Comparison of ENCODE assay signal across 10 cellular contexts in the genomic region with DNA sequence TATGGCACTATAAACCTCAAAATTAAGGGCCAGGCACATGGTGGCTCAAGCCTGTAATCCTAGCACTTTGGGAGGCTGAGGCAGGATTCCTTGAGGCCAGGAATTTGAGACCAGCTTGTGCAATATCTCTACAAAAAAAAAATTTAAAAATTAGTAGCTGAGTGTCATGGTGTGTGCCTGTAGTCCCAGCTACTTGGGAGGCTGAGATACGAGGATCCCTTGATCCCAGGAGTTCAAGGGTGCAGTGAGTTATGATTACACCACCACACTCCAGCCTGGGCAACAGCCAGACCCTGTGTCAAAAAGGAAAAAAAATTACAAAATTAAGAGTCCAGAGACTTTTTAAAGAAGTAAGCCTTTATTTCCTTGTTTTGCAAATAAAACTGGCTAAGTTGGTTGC. TPM values are rescaled to one million over a fixed set of nuclear protein-coding genes. Genes with fewer than 3 reads are reported as not detected.
DNase-seq lines count a peak whose midpoint lies in the region; ATAC-seq and TF ChIP-seq lines count a peak whose summit lies in the region.
"Had no signal": no experiment of that assay in that cellular context is flagged by ENCODE, and none has a peak within 500 bp of the region (broad histone marks: within the 10 kb centered on the region; RNA-seq: fewer than 3 reads in every experiment).

No MANE protein-coding gene starts in this region.

- peaks cover 91% of the 10 kb centered on the region for H3K79me2 ChIP-seq in OCI-LY7 (ENCODE audit: insufficient read depth, low read depth, low read length)

- peaks cover 54% of the 10 kb centered on the region for H3K4me1 Mint-ChIP-seq in activated naive CD4-positive, alpha-beta T cell treated with anti-CD3 and anti-CD28 coated beads for 36 hours (ENCODE audit: low read depth)
- H3K4me1 Mint-ChIP-seq in stimulated activated naive CD8-positive, alpha-beta T cell treated with anti-CD3 and anti-CD28 coated beads, Interleukin-15, amount 100 ng/mL, for 72 hours, result peaks cover 67% of the 10 kb centered on the region
- H3K4me1 Mint-ChIP-seq in glutamatergic neuron (ENCODE audit: low read depth, unreplicated experiment), result peaks cover 15% of the 10 kb centered on the region

- no peaks in the 10 kb centered on the region for H3K9me2 ChIP-seq in OCI-LY7 (ENCODE audit: insufficient read depth, low read length)

- in situ Hi-C loops in brain microvascular endothelial cell (cut with HindIII; ENCODE audit: low pct_ligation_motif_present, low sequenced_read_pairs), result no loop called here

- CTCF ChIA-PET in activated naive CD4-positive, alpha-beta T cell treated with anti-CD3 and anti-CD28 coated beads for 36 hours (lab: Charles Lee), result no interaction called here
- CTCF ChIA-PET in OCI-LY7 (lab: Charles Lee; ENCODE audit: unreplicated experiment), result no interaction called here

- peak overlapping the region; percentile 92 for H3K4me2 ChIP-seq in OCI-LY7 (ENCODE audit: low read length)

- H4K20me1 ChIP-seq in OCI-LY7 (ENCODE audit: insufficient read depth, low read length), result peaks cover 27% of the 10 kb centered on the region

- POLR2A ChIA-PET in OCI-LY7 (lab: Charles Lee), result interaction anchor here (0.6 to 1.3 kb wide), 6 partner anchors 8 to 95 kb away, joined by 4 to 5 read pairs (median 4); a partner anchor contains a TSS

- TF ChIP-seq CTCF in OCI-LY7 (conservative IDR thresholded peaks at IDR 0.05; ENCODE audit: low read length), result no peak
- TF ChIP-seq CTCF in brain microvascular endothelial cell (IDR thresholded peaks at IDR 0.05; ENCODE audit: low read depth, low read length, missing control alignments), result no peak
- TF ChIP-seq CTCF in glutamatergic neuron (IDR thresholded peaks at IDR 0.05; ENCODE audit: partially characterized antibody, unreplicated experiment), result no peak

- H3K36me3 Mint-ChIP-seq in activated naive CD4-positive, alpha-beta T cell treated with anti-CD3 and anti-CD28 coated beads for 36 hours (ENCODE audit: low read depth), result peaks cover 52% of the 10 kb centered on the region
- H3K36me3 Mint-ChIP-seq in glutamatergic neuron (ENCODE audit: unreplicated experiment), result no peaks in the 10 kb centered on the region

- no peaks in the 10 kb centered on the region for H3K9me3 Mint-ChIP-seq in activated naive CD4-positive, alpha-beta T cell treated with anti-CD3 and anti-CD28 coated beads for 36 hours
- H3K9me3 Mint-ChIP-seq in stimulated activated naive CD8-positive, alpha-beta T cell treated with anti-CD3 and anti-CD28 coated beads, Interleukin-15, amount 100 ng/mL, for 72 hours, result no peaks in the 10 kb centered on the region
- peaks cover 11% of the 10 kb centered on the region for H3K9me3 Mint-ChIP-seq in glutamatergic neuron (ENCODE audit: unreplicated experiment)
- H3K9me3 Mint-ChIP-seq: central memory CD8-positive, alpha-beta T cell had no signal

- peak overlapping the region; percentile 95 for H3K27ac ChIP-seq in OCI-LY7 (ENCODE audit: low read depth, low read length, poor library complexity, severe bottlenecking)
- peak overlapping the region; percentile 92 for H3K27ac ChIP-seq in brain microvascular endothelial cell

- H3K27me3 ChIP-seq in brain microvascular endothelial cell (replicated peaks), result no peaks in the 10 kb centered on the region

- peaks cover 68% of the 10 kb centered on the region for H3K4me1 ChIP-seq in OCI-LY7 (ENCODE audit: insufficient read depth, low read length, poor library complexity, severe bottlenecking)

- H2AFZ ChIP-seq in OCI-LY7 (ENCODE audit: low read length), result no peak overlapping the region

- peak overlapping the region; percentile 91 for H3K27ac Mint-ChIP-seq in activated naive CD4-positive, alpha-beta T cell treated with anti-CD3 and anti-CD28 coated beads for 36 hours
- H3K27ac Mint-ChIP-seq in stimulated activated naive CD8-positive, alpha-beta T cell treated with anti-CD3 and anti-CD28 coated beads, Interleukin-15, amount 100 ng/mL, for 72 hours, result peak overlapping the region in 1 of 2 donors; percentile 96
- no peak overlapping the region for H3K27ac Mint-ChIP-seq in glutamatergic neuron (ENCODE audit: unreplicated experiment)

- intact Hi-C loops in activated naive CD4-positive, alpha-beta T cell treated with anti-CD3 and anti-CD28 coated beads for 36 hours (cut with micrococcal nuclease), result no loop called here
- intact Hi-C loops in OCI-LY7 (cut with micrococcal nuclease; ENCODE audit: unreplicated experiment), result no loop called here

- no peaks in the 10 kb centered on the region for H3K9me3 ChIP-seq in OCI-LY7 (ENCODE audit: low read length)

- no peak for DNase-seq in activated naive CD4-positive, alpha-beta T cell treated with anti-CD3 and anti-CD28 coated beads for 36 hours
- DNase-seq in activated naive CD4-positive, alpha-beta T cell treated with Interleukin-2 at 50 U/mL for 16 hours, result no peak
- DNase-seq in OCI-LY7 (ENCODE audit: low spot score) (no peak), brain microvascular endothelial cell (no peak), glutamatergic neuron (no peak), NCI-H2171 treated with DMSO at 0.1 percent for 48 hours (lab: John Stamatoyannopoulos, UW) (no peak)
- no peak for DNase-seq in stimulated activated naive CD8-positive, alpha-beta T cell treated with anti-CD3 and anti-CD28 coated beads, Interleukin-15, amount 100 ng/mL, for 72 hours
- DNase-seq: left cardiac atrium had no signal

- no peak for ATAC-seq in stimulated activated naive CD8-positive, alpha-beta T cell treated with anti-CD3 and anti-CD28 coated beads, Interleukin-15, amount 100 ng/mL, for 72 hours
- no peak for ATAC-seq in HG03521 (IDR thresholded peaks at IDR 0.05; ENCODE audit: unreplicated experiment)
- ATAC-seq: left cardiac atrium had no signal

- peaks cover 66% of the 10 kb centered on the region for H3K36me3 ChIP-seq in OCI-LY7 (ENCODE audit: insufficient read depth, low read length)
- H3K36me3 ChIP-seq in brain microvascular endothelial cell (replicated peaks), result peaks cover 53% of the 10 kb centered on the region

- no TSS peak for BruUV-seq in OCI-LY7 (replicated peaks; lab: Mats Ljungman, UMichigan)

- H3K4me3 ChIP-seq in OCI-LY7 (ENCODE audit: low read depth, low read length, poor library complexity, severe bottlenecking), result peak overlapping the region; percentile 90
- H3K4me3 ChIP-seq in brain microvascular endothelial cell (ENCODE audit: low read depth, low read length), result no peak overlapping the region

- no peak overlapping the region for H3K4me3 Mint-ChIP-seq in activated naive CD4-positive, alpha-beta T cell treated with anti-CD3 and anti-CD28 coated beads for 36 hours
- peak overlapping the region; percentile 45 to 57 for H3K4me3 Mint-ChIP-seq in stimulated activated naive CD8-positive, alpha-beta T cell treated with anti-CD3 and anti-CD28 coated beads, Interleukin-15, amount 100 ng/mL, for 72 hours
- H3K4me3 Mint-ChIP-seq in glutamatergic neuron (ENCODE audit: unreplicated experiment), result no peak overlapping the region
- H3K4me3 Mint-ChIP-seq: central memory CD8-positive, alpha-beta T cell had no signal

- H3K27me3 Mint-ChIP-seq in activated naive CD4-positive, alpha-beta T cell treated with anti-CD3 and anti-CD28 coated beads for 36 hours (ENCODE audit: low read depth), result no peaks in the 10 kb centered on the region
- H3K27me3 Mint-ChIP-seq in stimulated activated naive CD8-positive, alpha-beta T cell treated with anti-CD3 and anti-CD28 coated beads, Interleukin-15, amount 100 ng/mL, for 72 hours, result no peaks in the 10 kb centered on the region
- H3K27me3 Mint-ChIP-seq in glutamatergic neuron (ENCODE audit: unreplicated experiment), result peaks cover 2% of the 10 kb centered on the region
- H3K27me3 Mint-ChIP-seq: central memory CD8-positive, alpha-beta T cell had no signal

RNA-seq across cellular contexts. Expression of a gene that starts 1.8 kb away (rescaled TPM):
- total RNA-seq in activated naive CD4-positive, alpha-beta T cell treated with anti-CD3 and anti-CD28 coated beads for 36 hours, result 100 to 1,000 TPM; 122 to 128 TPM
- 217 and 224 TPM in 2 replicates for total RNA-seq in OCI-LY7 (2014; rRNA removed; shearing (Covaris generic))
- total RNA-seq in OCI-LY7 (2022) (290 and 343 TPM in 2 replicates), glutamatergic neuron (ENCODE audit: unreplicated experiment) (173 TPM)

RNA-seq across cellular contexts. Expression of a gene that starts 4.5 kb away (rescaled TPM):
- total RNA-seq in activated naive CD4-positive, alpha-beta T cell treated with anti-CD3 and anti-CD28 coated beads for 36 hours, result 1,000 to 10,000 TPM; 5,065 to 5,278 TPM
- total RNA-seq in OCI-LY7 (2014; rRNA removed; shearing (Covaris generic)), result 5,868 and 6,057 TPM in 2 replicates
- total RNA-seq in OCI-LY7 (2022), result 2,996 and 3,206 TPM in 2 replicates
- total RNA-seq in glutamatergic neuron (ENCODE audit: unreplicated experiment), result 1,238 TPM

Comparison
In these comparisons a context has a peak if more than half of its experiments do, and no peak if none do; other contexts are left out.
1. H3K4me3 Mint-ChIP-seq: peak in stimulated activated naive CD8-positive, alpha-beta T cell treated with anti-CD3 and anti-CD28 coated beads, Interleukin-15, amount 100 ng/mL, for 72 hours (2 of 2); none in activated naive CD4-positive, alpha-beta T cell treated with anti-CD3 and anti-CD28 coated beads for 36 hours (single experiment) and glutamatergic neuron (single experiment).